Comparison of ENCODE assay signal across 20 cellular contexts in the genomic region with DNA sequence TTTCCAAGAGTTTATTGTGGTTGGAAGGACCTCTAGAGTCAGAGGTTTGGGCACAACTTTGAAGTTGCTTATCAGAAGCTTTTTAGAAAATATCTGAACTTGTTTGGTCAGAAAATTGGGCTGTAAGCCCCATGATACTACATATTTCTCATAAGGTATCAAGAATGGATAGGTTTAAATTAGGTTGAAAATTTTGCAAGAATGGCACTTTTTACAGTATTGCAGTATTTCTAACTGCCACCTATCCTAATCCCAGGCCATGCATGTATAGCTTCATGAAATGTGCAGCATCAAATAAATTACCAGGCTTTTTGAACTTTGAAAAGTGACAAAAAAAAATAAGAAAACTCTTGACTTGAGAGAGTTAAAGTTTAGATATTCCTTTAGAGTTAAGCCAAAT.
DNase-seq lines count a peak whose midpoint lies in the region; ATAC-seq, FAIRE-seq and TF ChIP-seq lines count a peak whose summit lies in the region.
"Had no signal": no experiment of that assay in that cellular context is flagged by ENCODE, and none has a peak within 500 bp of the region (broad histone marks: within the 10 kb centered on the region; RNA-seq: fewer than 3 reads in every experiment).

No MANE protein-coding gene starts in this region.

- no peak for TF ChIP-seq RAD21 in A549 (conservative IDR thresholded peaks at IDR 0.05 in 1 of 2, IDR thresholded peaks at IDR 0.05 in 1 of 2)
- no peak for TF ChIP-seq RAD21 in IMR-90 (IDR thresholded peaks at IDR 0.05; ENCODE audit: low read length)

- no peak overlapping the region for H2BK20ac ChIP-seq in IMR-90 (ENCODE audit: low read depth, low read length)

- intact Hi-C loops in IMR-90 (cut with micrococcal nuclease) (no loop called here), upper lobe of right lung (cut with DNase I) (no loop called here)

- H2AK5ac ChIP-seq in IMR-90 (ENCODE audit: low read depth, low read length) (no peak overlapping the region), trophoblast cell (ENCODE audit: low read length) (no peak overlapping the region)

- H3K4me2 ChIP-seq in A549 (no peak overlapping the region), IMR-90 (ENCODE audit: low read depth, low read length) (no peak overlapping the region), trophoblast cell (ENCODE audit: low read length) (no peak overlapping the region)
- H3K4me2 ChIP-seq: BLaER1 had no signal

- ATAC-seq in A549 (no peak), IMR-90 (ENCODE audit: low read depth) (no peak), upper lobe of right lung (no peak)
- ATAC-seq: GM12878 had no signal

- no peak overlapping the region for H3K9ac ChIP-seq in IMR-90 (ENCODE audit: low read depth, low read length)
- H3K9ac ChIP-seq in trophoblast cell (ENCODE audit: low read length), result no peak overlapping the region
- H3K9ac ChIP-seq: BLaER1 had no signal

- H2AFZ ChIP-seq in IMR-90 (replicated peaks; ENCODE audit: low read length, poor library complexity) (no peak overlapping the region), trophoblast cell (ENCODE audit: insufficient read depth, low read length, poor library complexity) (no peak overlapping the region)

- H4K5ac ChIP-seq in IMR-90 (ENCODE audit: low read depth, low read length), result no peak overlapping the region

- POLR2A ChIA-PET in A549 (lab: Yijun Ruan, JAX) (no interaction called here), IMR-90 (lab: Charles Lee; ENCODE audit: unreplicated experiment) (no interaction called here)

- no peak overlapping the region for H3K56ac ChIP-seq in IMR-90 (ENCODE audit: extremely low read depth, insufficient read depth, low read length)

- no peak for DNase-seq in A549 (ENCODE audit: low read depth in 1 of 2, low spot score in 1 of 2)
- DNase-seq in IMR-90, result no peak
- DNase-seq in upper lobe of right lung, result no peak
- no peak for DNase-seq in MV-4-11 (lab: John Stamatoyannopoulos, UW)
- DNase-seq in trophoblast cell, result no peak
- DNase-seq: 8988T; CD4-positive, alpha-beta T cell; CD8-positive, alpha-beta memory T cell; DMS 273 treated with DMSO at 0.1 percent for 48 hours; DMS79; EL; GDM1; GOT3; HFFc6 had no signal

- H4K91ac ChIP-seq in IMR-90 (ENCODE audit: insufficient read depth, low read depth, low read length) (no peak overlapping the region), trophoblast cell (ENCODE audit: low read depth, low read length) (no peak overlapping the region)

- CTCF ChIA-PET in A549 (lab: Yijun Ruan, JAX), result no interaction called here
- CTCF ChIA-PET in IMR-90 (lab: Yijun Ruan, JAX), result interaction anchor here (1.0 kb wide), 1 partner anchor 22 kb away, joined by 3 read pairs; no protein-coding TSS in a partner anchor

- H4K20me1 ChIP-seq in IMR-90 (ENCODE audit: insufficient read depth, low read length), result no peaks in the 10 kb centered on the region
- H4K20me1 ChIP-seq: BLaER1 had no signal

- no peak overlapping the region for H2BK15ac ChIP-seq in IMR-90 (ENCODE audit: low read depth, low read length)

- no peak overlapping the region for H3K23ac ChIP-seq in IMR-90 (ENCODE audit: low read depth, low read length)
- H3K23ac ChIP-seq in trophoblast cell (ENCODE audit: low read length), result no peak overlapping the region

- TF ChIP-seq EP300 in A549 (IDR thresholded peaks at IDR 0.05), result no peak

- H4K8ac ChIP-seq in IMR-90 (ENCODE audit: low read depth in 2 of 2, low read length in 2 of 2) (no peak overlapping the region), trophoblast cell (ENCODE audit: low read depth, low read length) (no peak overlapping the region)

- FAIRE-seq in A549 (lab: Jason Lieb, UNC), result no peak
- FAIRE-seq: D721Med, GM12878, H54 had no signal

- H4K12ac ChIP-seq in trophoblast cell (ENCODE audit: low read depth, low read length), result no peak overlapping the region

- no peak overlapping the region for H2AK9ac ChIP-seq in IMR-90 (replicated peaks; ENCODE audit: low read depth, low read length, poor library complexity)

- H3K18ac ChIP-seq in IMR-90 (ENCODE audit: low read depth, low read length) (no peak overlapping the region), trophoblast cell (ENCODE audit: low read length) (no peak overlapping the region)

- H2BK12ac ChIP-seq in trophoblast cell (ENCODE audit: low read length), result no peak overlapping the region

- H2BK120ac ChIP-seq in IMR-90 (ENCODE audit: low read depth, low read length), result no peak overlapping the region
- no peak overlapping the region for H2BK120ac ChIP-seq in trophoblast cell (ENCODE audit: insufficient read depth, low read length, poor library complexity)

- TF ChIP-seq POLR2A in A549 (IDR thresholded peaks at IDR 0.05; ENCODE audit: low read length), result no peak
- no peak for TF ChIP-seq POLR2A in IMR-90 (IDR thresholded peaks at IDR 0.05; ENCODE audit: low read depth, low read length)

- H3K4ac ChIP-seq in IMR-90 (ENCODE audit: low read depth, low read length), result no peak overlapping the region
- H3K4ac ChIP-seq in trophoblast cell (ENCODE audit: low read depth, low read length), result no peak overlapping the region

- dilution Hi-C loops in IMR-90 (cut with HindIII; ENCODE audit: low sequenced_read_pairs, unreplicated experiment), result no loop called here

- H3K4me3 ChIP-seq in A549 (no peak overlapping the region), IMR-90 (ENCODE audit: insufficient read depth, low read depth, low read length) (no peak overlapping the region), upper lobe of right lung (no peak overlapping the region), trophoblast cell (ENCODE audit: low read depth, low read length) (no peak overlapping the region)
- H3K4me3 ChIP-seq: BLaER1, GM12878, HAP-1 had no signal

- H3K79me2 ChIP-seq in trophoblast cell (ENCODE audit: control insufficient read depth, insufficient read depth, low read length, poor library complexity), result no peaks in the 10 kb centered on the region

- H3K27ac ChIP-seq in A549 (no peak overlapping the region), IMR-90 (ENCODE audit: insufficient read depth, low read length) (no peak overlapping the region), VCaP (peak overlapping the region; percentile 51), upper lobe of right lung (no peak overlapping the region), trophoblast cell (ENCODE audit: low read depth, low read length) (no peak overlapping the region)
- H3K27ac ChIP-seq: BLaER1 had no signal

- in situ Hi-C loops in IMR-90 (cut with MboI; ENCODE audit: low sequenced_read_pairs), result no loop called here

- peaks cover 11% of the 10 kb centered on the region; the same call in 2 of the 3 replicates for H3K4me1 ChIP-seq in A549
- no peaks in the 10 kb centered on the region for H3K4me1 ChIP-seq in IMR-90 (ENCODE audit: control insufficient read depth, insufficient read depth, low read length)
- no peaks in the 10 kb centered on the region for H3K4me1 ChIP-seq in upper lobe of right lung
- no peaks in the 10 kb centered on the region for H3K4me1 ChIP-seq in trophoblast cell (ENCODE audit: control insufficient read depth in 1 of 2, insufficient read depth in 2 of 2, low read length in 2 of 2)
- H3K4me1 ChIP-seq: BLaER1, HAP-1 had no signal

- H3K14ac ChIP-seq in IMR-90 (replicated peaks; ENCODE audit: low read depth, low read length), result no peak overlapping the region
- no peak overlapping the region for H3K14ac ChIP-seq in trophoblast cell (ENCODE audit: low read length)

- H3K9me3 ChIP-seq in A549 (no peaks in the 10 kb centered on the region), IMR-90 (ENCODE audit: control insufficient read depth, insufficient read depth, low read length) (no peaks in the 10 kb centered on the region), upper lobe of right lung (no peaks in the 10 kb centered on the region), trophoblast cell (ENCODE audit: insufficient read depth, low read depth, low read length) (no peaks in the 10 kb centered on the region)
- H3K9me3 ChIP-seq: BLaER1, HAP-1 had no signal

- H2BK5ac ChIP-seq in IMR-90 (ENCODE audit: low read depth, low read length, poor library complexity, severe bottlenecking) (no peak overlapping the region), trophoblast cell (ENCODE audit: low read depth, low read length, poor library complexity) (no peak overlapping the region)

- H3K9me1 ChIP-seq in IMR-90 (ENCODE audit: insufficient read depth, low read length), result no peaks in the 10 kb centered on the region

- TF ChIP-seq CTCF in A549 (IDR thresholded peaks at IDR 0.05) (no peak), IMR-90 (conservative IDR thresholded peaks at IDR 0.05; ENCODE audit: low read depth, low read length) (no peak), VCaP (conservative IDR thresholded peaks at IDR 0.05) (no peak), upper lobe of right lung (IDR thresholded peaks at IDR 0.05) (no peak)

- H3K79me1 ChIP-seq in IMR-90 (ENCODE audit: low read depth in 1 of 2, low read length in 2 of 2), result no peaks in the 10 kb centered on the region
- no peaks in the 10 kb centered on the region for H3K79me1 ChIP-seq in trophoblast cell (ENCODE audit: low read length)

- H3K36me3 ChIP-seq in IMR-90 (ENCODE audit: control insufficient read depth, insufficient read depth, low read length), result no peaks in the 10 kb centered on the region
- no peaks in the 10 kb centered on the region for H3K36me3 ChIP-seq in upper lobe of right lung
- no peaks in the 10 kb centered on the region for H3K36me3 ChIP-seq in trophoblast cell (ENCODE audit: control insufficient read depth in 1 of 2, insufficient read depth in 2 of 2, low read length in 2 of 2)
- H3K36me3 ChIP-seq: BLaER1, HAP-1 had no signal

- H3K27me3 ChIP-seq in IMR-90 (ENCODE audit: control insufficient read depth, insufficient read depth, low read length) (no peaks in the 10 kb centered on the region), upper lobe of right lung (no peaks in the 10 kb centered on the region), trophoblast cell (ENCODE audit: insufficient read depth, low read length) (no peaks in the 10 kb centered on the region)
- H3K27me3 ChIP-seq: BLaER1 had no signal

- no TSS peak for BruUV-seq in IMR-90 (replicated peaks; lab: Mats Ljungman, UMichigan)

TF ChIP-seq in A549, 52 proteins besides CTCF, POLR2A, EP300 and RAD21 (continues in another document):
- TF ChIP-seq MAFK (IDR thresholded peaks at IDR 0.05; ENCODE audit: partially characterized antibody) (peak; percentile 73), MAX (IDR thresholded peaks at IDR 0.05) (no peak)

TF ChIP-seq in IMR-90, 13 proteins besides CTCF, POLR2A, EP300 and RAD21:
- TF ChIP-seq MAFK (IDR thresholded peaks at IDR 0.05; ENCODE audit: low read depth, low read length), result peak; percentile 69
- TF ChIP-seq, protein P1, sequence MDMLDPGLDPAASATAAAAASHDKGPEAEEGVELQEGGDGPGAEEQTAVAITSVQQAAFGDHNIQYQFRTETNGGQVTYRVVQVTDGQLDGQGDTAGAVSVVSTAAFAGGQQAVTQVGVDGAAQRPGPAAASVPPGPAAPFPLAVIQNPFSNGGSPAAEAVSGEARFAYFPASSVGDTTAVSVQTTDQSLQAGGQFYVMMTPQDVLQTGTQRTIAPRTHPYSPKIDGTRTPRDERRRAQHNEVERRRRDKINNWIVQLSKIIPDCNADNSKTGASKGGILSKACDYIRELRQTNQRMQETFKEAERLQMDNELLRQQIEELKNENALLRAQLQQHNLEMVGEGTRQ (IDR thresholded peaks at IDR 0.05; ENCODE audit: low read depth, low read length), result no peak
